ENCODE assay signal across 33 cellular contexts in the genomic region with DNA sequence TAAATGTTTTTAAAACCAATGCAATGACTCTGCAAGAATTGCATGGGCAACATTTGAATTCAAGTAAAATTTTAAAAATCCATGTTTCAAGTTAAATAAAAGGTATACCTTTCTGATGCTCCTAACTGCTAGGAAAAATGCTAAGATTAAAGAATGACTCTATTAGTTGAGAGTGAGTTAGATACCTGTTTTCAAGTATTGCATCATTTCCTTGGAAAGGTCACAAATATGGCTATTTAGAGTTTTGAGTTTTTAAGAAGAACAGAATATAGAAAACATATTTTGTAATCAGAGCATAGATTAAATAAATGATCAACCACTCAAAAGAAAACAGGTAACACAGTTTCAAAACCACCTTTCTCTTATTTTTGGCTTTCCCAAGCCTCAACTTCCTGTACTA. TPM values are rescaled to one million over a fixed set of nuclear protein-coding genes. Genes with fewer than 3 reads are reported as not detected.
"Had no signal": no experiment of that assay in that cellular context is flagged by ENCODE, and none has a peak within 500 bp of the region (broad histone marks: within the 10 kb centered on the region; RNA-seq: fewer than 3 reads in every experiment).

No MANE protein-coding gene starts in this region.

- H2AFZ ChIP-seq: parathyroid adenoma had no signal

- H3K79me2 ChIP-seq: parathyroid adenoma had no signal

- ATAC-seq: naive thymus-derived CD8-positive, alpha-beta T cell; natural killer cell treated with Interleukin-12 subunit alpha and Interleukin-12 subunit beta and Interleukin-15 and Interleukin-18, amount 100 ng/mL, for 72 hours; psoas muscle; right cardiac atrium; sciatic nerve; stimulated activated memory B cell treated with anti-CD40 and anti-IgM and Interleukin-4, amounts not matched to agents 10 μg/mL and 1 μg/mL and 100 μg/mL, for 72 hours; stimulated activated naive CD8-positive, alpha-beta T cell treated with anti-CD3 and anti-CD28 coated beads, Interleukin-15, amount 100 ng/mL, for 72 hours; stimulated activated naive CD8-positive, alpha-beta T cell treated with anti-CD3 and anti-CD28 coated beads, Interleukin-15, Interleukin-2, amounts not matched to agents 100 U/mL and 50 U/mL, for 24 hours; upper lobe of right lung had no signal

- H3K4me2 ChIP-seq: smooth muscle cell had no signal

- H3K4me3 Mint-ChIP-seq: naive thymus-derived CD8-positive, alpha-beta T cell; natural killer cell treated with Interleukin-12 subunit alpha and Interleukin-12 subunit beta and Interleukin-15 and Interleukin-18, amount 100 ng/mL, for 72 hours; nephron progenitor cell; neural crest cell; stimulated activated memory B cell treated with anti-CD40 and anti-IgM and Interleukin-4, amounts not matched to agents 10 μg/mL and 1 μg/mL and 100 μg/mL, for 72 hours; stimulated activated naive CD8-positive, alpha-beta T cell treated with anti-CD3 and anti-CD28 coated beads, Interleukin-15, amount 100 ng/mL, for 72 hours; type B pancreatic cell had no signal

- DNase-seq: naive thymus-derived CD8-positive, alpha-beta T cell; nephron progenitor cell; occipital lobe; ovary; posterior cingulate gyrus; psoas muscle; right cardiac atrium; spleen; stimulated activated CD4-positive, alpha-beta T cell treated with anti-CD3 and anti-CD28 coated beads, Interleukin-12 subunit alpha, Interleukin-12 subunit beta, amount 100 ng/mL, for 4 hours; stimulated activated CD4-positive, alpha-beta T cell treated with anti-CD3 and anti-CD28 coated beads, Interleukin-1b, Interleukin-23, amount 100 ng/mL, for 48 hours; stimulated activated CD4-positive, alpha-beta T cell treated with anti-CD3 and anti-CD28 coated beads, Interleukin-4, amount 100 ng/mL, for 1 hour; stimulated activated CD4-positive, alpha-beta T cell treated with anti-CD3 and anti-CD28 coated beads, Interleukin-4, amount 100 ng/mL, for 4 hours; stimulated activated CD8-positive, alpha-beta memory T cell treated with anti-CD3 and anti-CD28 coated beads, Interleukin-4, amount 100 ng/mL, for 48 hours; stimulated activated naive CD4-positive, alpha-beta T cell; stimulated activated naive CD8-positive, alpha-beta T cell treated with anti-CD3 and anti-CD28 coated beads, Interleukin-15, amount 100 ng/mL, for 72 hours; stimulated activated naive CD8-positive, alpha-beta T cell treated with anti-CD3 and anti-CD28 coated beads, Interleukin-15, Interleukin-2, amounts not matched to agents 100 U/mL and 50 U/mL, for 24 hours; substantia nigra; testis; tibial artery; transverse colon; upper lobe of right lung; uterus had no signal

- H3K9me3 Mint-ChIP-seq: nephron progenitor cell; neural crest cell; stimulated activated memory B cell treated with anti-CD40 and anti-IgM and Interleukin-4, amounts not matched to agents 10 μg/mL and 1 μg/mL and 100 μg/mL, for 72 hours; stimulated activated naive CD8-positive, alpha-beta T cell treated with anti-CD3 and anti-CD28 coated beads, Interleukin-15, amount 100 ng/mL, for 72 hours; type B pancreatic cell had no signal

- H3K27me3 ChIP-seq: ovary, spleen, suprapubic skin, testis, tibial artery, transverse colon, upper lobe of right lung, uterus had no signal

- H3K4me3 ChIP-seq: ovary, psoas muscle, skin epidermis, smooth muscle cell, spleen, suprapubic skin, testis, tibial artery, transverse colon, upper lobe of right lung, uterus had no signal

- H3K27ac Mint-ChIP-seq: naive thymus-derived CD8-positive, alpha-beta T cell; natural killer cell treated with Interleukin-12 subunit alpha and Interleukin-12 subunit beta and Interleukin-15 and Interleukin-18, amount 100 ng/mL, for 72 hours; nephron progenitor cell; progenitor cell of endocrine pancreas; stimulated activated memory B cell treated with anti-CD40 and anti-IgM and Interleukin-4, amounts not matched to agents 10 μg/mL and 1 μg/mL and 100 μg/mL, for 72 hours; stimulated activated naive CD8-positive, alpha-beta T cell treated with anti-CD3 and anti-CD28 coated beads, Interleukin-15, amount 100 ng/mL, for 72 hours; type B pancreatic cell had no signal

- H3K9me3 ChIP-seq: ovary, psoas muscle, spleen, suprapubic skin, testis, tibial artery, transverse colon, upper lobe of right lung, uterus had no signal

- H3K4me1 Mint-ChIP-seq: naive thymus-derived CD8-positive, alpha-beta T cell; nephron progenitor cell; neural crest cell; stimulated activated memory B cell treated with anti-CD40 and anti-IgM and Interleukin-4, amounts not matched to agents 10 μg/mL and 1 μg/mL and 100 μg/mL, for 72 hours; stimulated activated naive CD8-positive, alpha-beta T cell treated with anti-CD3 and anti-CD28 coated beads, Interleukin-15, amount 100 ng/mL, for 72 hours had no signal

- H3K27ac ChIP-seq: ovary, parathyroid adenoma, psoas muscle, skin epidermis, spleen, suprapubic skin, testis, tibial artery, transverse colon, upper lobe of right lung, uterus had no signal

- H3K9ac ChIP-seq: parathyroid adenoma had no signal

- H3K36me3 Mint-ChIP-seq: naive thymus-derived CD8-positive, alpha-beta T cell; natural killer cell treated with Interleukin-12 subunit alpha and Interleukin-12 subunit beta and Interleukin-15 and Interleukin-18, amount 100 ng/mL, for 72 hours; stimulated activated memory B cell treated with anti-CD40 and anti-IgM and Interleukin-4, amounts not matched to agents 10 μg/mL and 1 μg/mL and 100 μg/mL, for 72 hours; type B pancreatic cell had no signal

- H3K27me3 Mint-ChIP-seq: natural killer cell treated with Interleukin-12 subunit alpha and Interleukin-12 subunit beta and Interleukin-15 and Interleukin-18, amount 100 ng/mL, for 72 hours; progenitor cell of endocrine pancreas; stimulated activated memory B cell treated with anti-CD40 and anti-IgM and Interleukin-4, amounts not matched to agents 10 μg/mL and 1 μg/mL and 100 μg/mL, for 72 hours; stimulated activated naive CD8-positive, alpha-beta T cell treated with anti-CD3 and anti-CD28 coated beads, Interleukin-15, amount 100 ng/mL, for 72 hours; type B pancreatic cell had no signal

- H3K36me3 ChIP-seq: ovary, spleen, suprapubic skin, tibial artery, transverse colon, upper lobe of right lung, uterus had no signal

- H3K4me1 ChIP-seq: parathyroid adenoma, psoas muscle, spleen, suprapubic skin, testis, tibial artery, transverse colon, upper lobe of right lung, uterus had no signal

RNA-seq across cellular contexts. Expression of a gene that starts 18.3 kb away (rescaled TPM):
- total RNA-seq: naive thymus-derived CD8-positive, alpha-beta T cell; natural killer cell treated with Interleukin-12 subunit alpha and Interleukin-12 subunit beta and Interleukin-15 and Interleukin-18, amount 100 ng/mL, for 72 hours; neural crest cell; progenitor cell of endocrine pancreas; psoas muscle; renal cortical epithelial cell; sciatic nerve; smooth muscle cell; upper lobe of right lung had no signal
- polyA plus RNA-seq: naive thymus-derived CD8-positive, alpha-beta T cell; psoas muscle; smooth muscle cell had no signal
